In the genomic region with DNA sequence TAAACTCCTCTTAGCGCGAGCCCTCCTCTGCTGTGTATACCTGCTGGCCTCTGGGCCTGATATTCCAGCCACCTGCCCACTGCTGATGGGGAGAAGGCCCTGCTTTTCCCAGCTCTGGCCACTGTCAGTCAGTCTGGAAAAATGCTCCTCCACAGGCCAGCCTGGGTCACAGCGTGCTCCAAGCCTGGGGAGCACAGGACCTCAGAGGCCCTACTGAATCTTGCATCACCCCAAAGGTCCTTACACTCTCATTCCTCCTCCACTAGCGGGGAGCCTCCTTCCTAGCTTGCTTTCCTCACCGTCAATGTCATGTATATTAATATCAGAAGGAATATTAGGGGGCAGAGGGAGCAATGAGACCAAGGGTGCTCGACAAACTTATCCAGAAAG, we compare ENCODE assay signal across 10 cellular contexts.
DNase-seq lines count a peak whose midpoint lies in the region; ATAC-seq, FAIRE-seq and TF ChIP-seq lines count a peak whose summit lies in the region.
"Had no signal": no experiment of that assay in that cellular context is flagged by ENCODE, and none has a peak within 500 bp of the region (broad histone marks: within the 10 kb centered on the region; RNA-seq: fewer than 3 reads in every experiment).

No MANE protein-coding gene starts in this region.

- H3K9me3 ChIP-seq in body of pancreas (no peaks in the 10 kb centered on the region), HepG2 (ENCODE audit: low read length) (no peaks in the 10 kb centered on the region)

- TF ChIP-seq CTCF in body of pancreas (IDR thresholded peaks at IDR 0.05) (no peak), HepG2 (CRISPR knock-in tag; IDR thresholded peaks at IDR 0.05) (no peak)

- H3K27me3 ChIP-seq in body of pancreas, result no peaks in the 10 kb centered on the region
- no peaks in the 10 kb centered on the region for H3K27me3 ChIP-seq in HepG2 (ENCODE audit: control insufficient read depth in 1 of 2, insufficient read depth in 2 of 2, low read length in 2 of 2)

- TF ChIP-seq EP300 in HepG2 (IDR thresholded peaks at IDR 0.05; ENCODE audit: low read depth in 2 of 2, low read length in 2 of 2) (no peak), HepG2 (CRISPR knock-in tag; IDR thresholded peaks at IDR 0.05; ENCODE audit: borderline replicate concordance) (no peak)

- CTCF ChIA-PET in HepG2 (lab: Yijun Ruan, JAX; ENCODE audit: low intra/inter-chr PET ratio, low total read pairs), result no interaction called here

- BruUV-seq in HepG2 (replicated peaks; lab: Mats Ljungman, UMichigan), result no TSS peak

- H3K36me3 ChIP-seq in body of pancreas (replicated peaks in 1 of 2; ENCODE audit: insufficient read depth in 1 of 2, low read depth in 2 of 2), result no peaks in the 10 kb centered on the region
- H3K36me3 ChIP-seq in HepG2 (replicated peaks in 1 of 2; ENCODE audit: control insufficient read depth in 1 of 2, insufficient read depth in 2 of 2, low read length in 2 of 2), result peaks cover 32 to 74% of the 10 kb centered on the region in 2 experiments

- in situ Hi-C loops in HepG2 (cut with HindIII; ENCODE audit: extremely low pct_ligation_motif_present, low pct_unique_long_range_greater_than_20kb), result no loop called here

- no peak overlapping the region for H3K4me2 ChIP-seq in HepG2 (ENCODE audit: low read depth, low read length)

- intact Hi-C loops in body of pancreas (cut with DNase I), result no loop called here
- intact Hi-C loops in HepG2 (cut with micrococcal nuclease; ENCODE audit: unreplicated experiment), result no loop called here

- POLR2A ChIA-PET in HepG2 (lab: Yijun Ruan, JAX), result no interaction called here

- peak; percentile 44 for DNase-seq in LHCN-M2 (ENCODE audit: low read depth)
- no peak for DNase-seq in body of pancreas
- no peak for DNase-seq in HepG2 (ENCODE audit: low spot score)
- DNase-seq: activated CD4-positive, alpha-beta T cell treated with anti-CD3 and anti-CD28 coated beads, Interleukin-2, amount 50 U/mL, for 1 hour had no signal

- H3K4me1 ChIP-seq in body of pancreas (peaks cover 38% of the 10 kb centered on the region), HepG2 (ENCODE audit: insufficient read depth, low read length) (no peaks in the 10 kb centered on the region)

- H2AFZ ChIP-seq in HepG2 (ENCODE audit: low read length), result no peak overlapping the region

- no peak for FAIRE-seq in HepG2 (lab: Jason Lieb, UNC)
- FAIRE-seq: G401.6 had no signal

- H3K27ac ChIP-seq in body of pancreas, result peak overlapping the region; percentile 42 to 66 (median 50)
- H3K27ac ChIP-seq in HepG2 (ENCODE audit: extremely low read length, insufficient read depth, low read length), result no peak overlapping the region
- H3K27ac ChIP-seq in temporal lobe (ENCODE audit: low read depth, low read length), result peak overlapping the region; percentile 98

- no peak overlapping the region for H3K9ac ChIP-seq in HepG2 (ENCODE audit: insufficient read depth, low read depth, low read length)

- WGBS in body of pancreas, 2 donors, result 66 to 90% methylated on average over 4 to 6 of the region's 6 CpGs
- 95% methylated on average over 6 of the region's 6 CpGs for WGBS in HepG2 (ENCODE audit: low lambda C conversion rate)

- no peak for TF ChIP-seq POLR2A in body of pancreas (IDR thresholded peaks at IDR 0.05)
- no peak for TF ChIP-seq POLR2A in HepG2 (IDR thresholded peaks at IDR 0.05; ENCODE audit: insufficient read depth in 1 of 2, low read depth in 2 of 2, low read length in 2 of 2)

- TF ChIP-seq RAD21 in HepG2 (CRISPR knock-in tag; IDR thresholded peaks at IDR 0.05), result no peak

- H3K4me3 ChIP-seq in body of pancreas, result no peak overlapping the region
- H3K4me3 ChIP-seq in HepG2 (replicated peaks in 1 of 3; ENCODE audit: insufficient read depth in 1 of 3, low read depth in 2 of 3, low read length in 3 of 3), result no peak overlapping the region

- peaks cover 53% of the 10 kb centered on the region; the same call in 1 of the 2 replicates for H4K20me1 ChIP-seq in HepG2 (ENCODE audit: insufficient read depth, low read length)

- ATAC-seq in body of pancreas, result peak; percentile 25
- ATAC-seq in HepG2, result no peak; the same call in 1 of the 3 replicates
- ATAC-seq in HG03045 (IDR thresholded peaks at IDR 0.05; ENCODE audit: unreplicated experiment), result no peak
- ATAC-seq in HG02852 (IDR thresholded peaks at IDR 0.05; ENCODE audit: unreplicated experiment), result no peak
- ATAC-seq in GM19397 (IDR thresholded peaks at IDR 0.05; ENCODE audit: unreplicated experiment), result no peak
- ATAC-seq in GM21515 (IDR thresholded peaks at IDR 0.05; ENCODE audit: unreplicated experiment), result no peak

- H3K79me2 ChIP-seq in HepG2 (ENCODE audit: insufficient read depth, low read length), result peaks cover 62% of the 10 kb centered on the region

TF ChIP-seq in HepG2, 621 proteins besides CTCF, POLR2A, EP300 and RAD21:
- TF ChIP-seq ZNF468 (CRISPR knock-in tag; IDR thresholded peaks at IDR 0.05) (no peak), ZNF24 (IDR thresholded peaks at IDR 0.05) (no peak), RBM22 (optimal IDR thresholded peaks at IDR 0.05; ENCODE audit: low read length) (peak; percentile 46), KLF9 (CRISPR knock-in tag; IDR thresholded peaks at IDR 0.05; ENCODE audit: low read depth) (no peak), TBX3 (IDR thresholded peaks at IDR 0.05; ENCODE audit: borderline replicate concordance) (no peak)
- TF ChIP-seq, protein P1, sequence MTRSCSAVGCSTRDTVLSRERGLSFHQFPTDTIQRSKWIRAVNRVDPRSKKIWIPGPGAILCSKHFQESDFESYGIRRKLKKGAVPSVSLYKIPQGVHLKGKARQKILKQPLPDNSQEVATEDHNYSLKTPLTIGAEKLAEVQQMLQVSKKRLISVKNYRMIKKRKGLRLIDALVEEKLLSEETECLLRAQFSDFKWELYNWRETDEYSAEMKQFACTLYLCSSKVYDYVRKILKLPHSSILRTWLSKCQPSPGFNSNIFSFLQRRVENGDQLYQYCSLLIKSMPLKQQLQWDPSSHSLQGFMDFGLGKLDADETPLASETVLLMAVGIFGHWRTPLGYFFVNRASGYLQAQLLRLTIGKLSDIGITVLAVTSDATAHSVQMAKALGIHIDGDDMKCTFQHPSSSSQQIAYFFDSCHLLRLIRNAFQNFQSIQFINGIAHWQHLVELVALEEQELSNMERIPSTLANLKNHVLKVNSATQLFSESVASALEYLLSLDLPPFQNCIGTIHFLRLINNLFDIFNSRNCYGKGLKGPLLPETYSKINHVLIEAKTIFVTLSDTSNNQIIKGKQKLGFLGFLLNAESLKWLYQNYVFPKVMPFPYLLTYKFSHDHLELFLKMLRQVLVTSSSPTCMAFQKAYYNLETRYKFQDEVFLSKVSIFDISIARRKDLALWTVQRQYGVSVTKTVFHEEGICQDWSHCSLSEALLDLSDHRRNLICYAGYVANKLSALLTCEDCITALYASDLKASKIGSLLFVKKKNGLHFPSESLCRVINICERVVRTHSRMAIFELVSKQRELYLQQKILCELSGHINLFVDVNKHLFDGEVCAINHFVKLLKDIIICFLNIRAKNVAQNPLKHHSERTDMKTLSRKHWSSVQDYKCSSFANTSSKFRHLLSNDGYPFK (CRISPR knock-in tag; IDR thresholded peaks at IDR 0.05; ENCODE audit: borderline replicate concordance), result no peak
- TF ChIP-seq, protein P2, sequence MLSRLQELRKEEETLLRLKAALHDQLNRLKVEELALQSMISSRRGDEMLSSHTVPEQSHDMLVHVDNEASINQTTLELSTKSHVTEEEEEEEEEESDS (CRISPR knock-in tag; IDR thresholded peaks at IDR 0.05; ENCODE audit: borderline replicate concordance), result no peak
